Comparison of ENCODE assay signal across 31 cellular contexts in the genomic region with DNA sequence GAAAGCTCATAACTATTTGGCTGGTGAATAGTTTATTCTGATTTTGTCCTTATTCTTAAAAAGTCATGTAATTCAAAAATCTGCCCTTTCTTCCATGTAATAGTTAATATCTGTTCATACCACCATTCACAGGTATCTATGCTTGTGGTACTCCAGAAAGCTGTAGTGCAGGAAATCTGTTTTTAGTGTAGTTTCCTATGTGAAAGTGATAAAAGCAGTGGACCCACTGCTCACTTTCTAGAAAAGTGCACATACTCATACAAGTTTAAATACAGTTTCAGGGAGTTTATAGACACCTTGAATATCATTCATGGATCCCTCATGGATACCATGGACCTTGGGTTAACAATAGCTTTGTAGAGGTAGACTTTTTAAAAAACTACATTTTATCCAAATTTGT. TPM values are rescaled to one million over a fixed set of nuclear protein-coding genes. Genes with fewer than 3 reads are reported as not detected.
DNase-seq lines count a peak whose midpoint lies in the region; ATAC-seq, FAIRE-seq and TF ChIP-seq lines count a peak whose summit lies in the region.
"Had no signal": no experiment of that assay in that cellular context is flagged by ENCODE, and none has a peak within 500 bp of the region (broad histone marks: within the 10 kb centered on the region; RNA-seq: fewer than 3 reads in every experiment).

No MANE protein-coding gene starts in this region.

- H3K9me3 ChIP-seq in K562 (replicated peaks; ENCODE audit: control insufficient read depth, insufficient read depth, low read depth, low read length) = no peaks in the 10 kb centered on the region
- H3K9me3 ChIP-seq: BE2C, SK-N-SH, tibial artery, vagina had no signal

- H3K27ac Mint-ChIP-seq in activated T-helper 2 cell treated with anti-CD3 and anti-CD28 coated beads, Interferon-gamma antibody, Interleukin-2, Interleukin-4, amounts not matched to agents 10 μg/mL and 5 μg/mL and 100 μg/mL, durations not matched to agents 14 hours and 24 hours and 36 hours = no peak overlapping the region
- H3K27ac Mint-ChIP-seq: immature natural killer cell, nephron had no signal

- H3K9me1 ChIP-seq in K562 (ENCODE audit: control insufficient read depth, insufficient read depth, low read length) = no peaks in the 10 kb centered on the region

- no peak for TF ChIP-seq CTCF in K562 (IDR thresholded peaks at IDR 0.05 in 2 of 3, conservative IDR thresholded peaks at IDR 0.05 in 1 of 3; ENCODE audit: insufficient read depth in 2 of 3, low read depth in 1 of 3, low read length in 3 of 3)

- CTCF ChIA-PET in K562 (lab: Yijun Ruan, JAX; ENCODE audit: low intra/inter-chr PET ratio) = interaction anchor here (0.6 kb wide), 1 partner anchor 142 kb away, joined by 3 read pairs; no protein-coding TSS in a partner anchor

- TF ChIP-seq POLR2A in K562 (conservative IDR thresholded peaks at IDR 0.05) = no peak

- no peak overlapping the region for H3K9ac ChIP-seq in K562 (ENCODE audit: insufficient read depth in 1 of 2, low read depth in 2 of 2, low read length in 2 of 2)
- H3K9ac ChIP-seq: SK-N-SH had no signal

- H3K27me3 ChIP-seq in K562 (ENCODE audit: control insufficient read depth in 2 of 2, insufficient read depth in 2 of 2, low read length in 2 of 2) = peaks cover 0 to 3% of the 10 kb centered on the region in 2 experiments; a peak in 3 of 5 replicates
- H3K27me3 ChIP-seq: BE2C, tibial artery, vagina had no signal

- H2AFZ ChIP-seq in K562 (ENCODE audit: low read depth, low read length) = no peak overlapping the region

- no peaks in the 10 kb centered on the region for H4K20me1 ChIP-seq in K562 (replicated peaks; ENCODE audit: control insufficient read depth, insufficient read depth, low read length)

- no peak for FAIRE-seq in K562 (lab: Jason Lieb, UNC)
- FAIRE-seq: TTC549 had no signal

- no peaks in the 10 kb centered on the region for H3K79me2 ChIP-seq in K562 (ENCODE audit: control insufficient read depth, insufficient read depth, low read length)

- peak; percentile 65 for ATAC-seq in GM18498 (IDR thresholded peaks at IDR 0.05; ENCODE audit: unreplicated experiment)
- peak; percentile 64 for ATAC-seq in GM21515 (IDR thresholded peaks at IDR 0.05; ENCODE audit: unreplicated experiment)
- peak; percentile 47 for ATAC-seq in HG03108 (IDR thresholded peaks at IDR 0.05; ENCODE audit: unreplicated experiment)
- no peak for ATAC-seq in K562
- ATAC-seq: left colon, PC-3 had no signal

- H3K36me3 Mint-ChIP-seq in activated T-helper 2 cell treated with anti-CD3 and anti-CD28 coated beads, Interferon-gamma antibody, Interleukin-2, Interleukin-4, amounts not matched to agents 10 μg/mL and 5 μg/mL and 100 μg/mL, durations not matched to agents 14 hours and 24 hours and 36 hours (ENCODE audit: low read depth) = no peaks in the 10 kb centered on the region
- H3K36me3 Mint-ChIP-seq: CD8-positive, alpha-beta memory T cell had no signal

- no peak overlapping the region for H3K4me2 ChIP-seq in K562 (ENCODE audit: insufficient read depth, low read length)
- H3K4me2 ChIP-seq: SK-N-SH had no signal

- no TSS peak for BruUV-seq in K562 (replicated peaks; lab: Mats Ljungman, UMichigan)

- no peak overlapping the region for H3K4me3 ChIP-seq in K562
- H3K4me3 ChIP-seq: tibial artery, vagina had no signal

- no peaks in the 10 kb centered on the region for H3K27me3 Mint-ChIP-seq in activated T-helper 2 cell treated with anti-CD3 and anti-CD28 coated beads, Interferon-gamma antibody, Interleukin-2, Interleukin-4, amounts not matched to agents 10 μg/mL and 5 μg/mL and 100 μg/mL, durations not matched to agents 14 hours and 24 hours and 36 hours (ENCODE audit: low read depth)
- H3K27me3 Mint-ChIP-seq: CD8-positive, alpha-beta memory T cell had no signal

- no peaks in the 10 kb centered on the region for H3K36me3 ChIP-seq in K562 (ENCODE audit: control insufficient read depth, insufficient read depth, low read length)
- H3K36me3 ChIP-seq: BE2C, tibial artery, vagina had no signal

- POLR2A ChIA-PET in K562 (lab: Yijun Ruan, JAX) = no interaction called here

- DNase-seq in K562 (ENCODE audit: extremely low read depth in 1 of 4, low spot score in 3 of 4) (no peak), putamen (ENCODE audit: low spot score) (no peak), NCI-H345 (lab: John Stamatoyannopoulos, UW) (no peak)
- no peak for DNase-seq in activated T-helper 2 cell treated with anti-CD3 and anti-CD28 coated beads, Interferon-gamma antibody, Interleukin-2, Interleukin-4, amounts not matched to agents 10 μg/mL and 5 μg/mL and 100 μg/mL, durations not matched to agents 14 hours and 24 hours and 36 hours (ENCODE audit: low spot score)
- no peak for DNase-seq in activated naive CD4-positive, alpha-beta T cell treated with Interleukin-2 at 50 U/mL for 16 hours
- DNase-seq: activated CD4-positive, alpha-beta T cell treated with anti-CD3 and anti-CD28 coated beads, Interleukin-2, amount 50 U/mL, for 48 hours; activated CD4-positive, CD25-positive, alpha-beta regulatory T cell treated with anti-CD3 and anti-CD28 coated beads, Interleukin-2, amount 50 U/mL, for 72 hours; activated naive CD4-positive, alpha-beta T cell; activated T-cell treated with anti-CD3 and anti-CD28 coated beads, Interleukin-2, amount 50 U/mL, for 48 hours; BE2C; CD8-positive, alpha-beta memory T cell; cortex of kidney; EL; erythroblast; GOT3; immature natural killer cell; left colon; mammary epithelial cell; NCI-H1092 treated with DMSO at 0.1 percent for 48 hours; NCI-H187 treated with DMSO at 0.1 percent for 48 hours; NCI-H526 treated with DMSO at 0.1 percent for 48 hours; PC-3; SK-N-SH; stimulated activated CD4-positive, alpha-beta T cell treated with anti-CD3 and anti-CD28 coated beads, Interleukin-4, amount 100 ng/mL, for 4 hours; tibial artery had no signal

- in situ Hi-C loops in K562 (cut with MboI) = no loop called here

- H3K4me3 Mint-ChIP-seq in activated T-helper 2 cell treated with anti-CD3 and anti-CD28 coated beads, Interferon-gamma antibody, Interleukin-2, Interleukin-4, amounts not matched to agents 10 μg/mL and 5 μg/mL and 100 μg/mL, durations not matched to agents 14 hours and 24 hours and 36 hours (ENCODE audit: low read depth) = no peak overlapping the region
- H3K4me3 Mint-ChIP-seq: CD8-positive, alpha-beta memory T cell; immature natural killer cell; nephron had no signal

- TF ChIP-seq RAD21 in K562 (CRISPR knock-in tag; conservative IDR thresholded peaks at IDR 0.05 in 1 of 2, IDR thresholded peaks at IDR 0.05 in 1 of 2) = no peak

- no peaks in the 10 kb centered on the region for H3K9me3 Mint-ChIP-seq in activated T-helper 2 cell treated with anti-CD3 and anti-CD28 coated beads, Interferon-gamma antibody, Interleukin-2, Interleukin-4, amounts not matched to agents 10 μg/mL and 5 μg/mL and 100 μg/mL, durations not matched to agents 14 hours and 24 hours and 36 hours
- H3K9me3 Mint-ChIP-seq: CD8-positive, alpha-beta memory T cell; immature natural killer cell; nephron had no signal

- no peaks in the 10 kb centered on the region for H3K4me1 ChIP-seq in K562 (replicated peaks in 1 of 2; ENCODE audit: control insufficient read depth in 2 of 2, insufficient read depth in 2 of 2, low read length in 2 of 2)

- no peak for TF ChIP-seq EP300 in K562 (IDR thresholded peaks at IDR 0.05; ENCODE audit: low read length)

- H3K4me1 Mint-ChIP-seq in activated T-helper 2 cell treated with anti-CD3 and anti-CD28 coated beads, Interferon-gamma antibody, Interleukin-2, Interleukin-4, amounts not matched to agents 10 μg/mL and 5 μg/mL and 100 μg/mL, durations not matched to agents 14 hours and 24 hours and 36 hours (ENCODE audit: low read depth) = peaks cover 11% of the 10 kb centered on the region

- intact Hi-C loops in K562 (cut with micrococcal nuclease) = no loop called here
- intact Hi-C loops in activated T-helper 2 cell treated with anti-CD3 and anti-CD28 coated beads, Interferon-gamma antibody, Interleukin-2, Interleukin-4, amounts not matched to agents 10 μg/mL and 5 μg/mL and 100 μg/mL, durations not matched to agents 14 hours and 24 hours and 36 hours (cut with micrococcal nuclease) = no loop called here

- no peak overlapping the region for H3K27ac ChIP-seq in K562 (ENCODE audit: extremely low read depth, low read depth, low read length)
- H3K27ac ChIP-seq: tibial artery, vagina had no signal

TF ChIP-seq in K562, 482 proteins besides CTCF, POLR2A, EP300 and RAD21 (continues in another document):
- TF ChIP-seq, protein P1, sequence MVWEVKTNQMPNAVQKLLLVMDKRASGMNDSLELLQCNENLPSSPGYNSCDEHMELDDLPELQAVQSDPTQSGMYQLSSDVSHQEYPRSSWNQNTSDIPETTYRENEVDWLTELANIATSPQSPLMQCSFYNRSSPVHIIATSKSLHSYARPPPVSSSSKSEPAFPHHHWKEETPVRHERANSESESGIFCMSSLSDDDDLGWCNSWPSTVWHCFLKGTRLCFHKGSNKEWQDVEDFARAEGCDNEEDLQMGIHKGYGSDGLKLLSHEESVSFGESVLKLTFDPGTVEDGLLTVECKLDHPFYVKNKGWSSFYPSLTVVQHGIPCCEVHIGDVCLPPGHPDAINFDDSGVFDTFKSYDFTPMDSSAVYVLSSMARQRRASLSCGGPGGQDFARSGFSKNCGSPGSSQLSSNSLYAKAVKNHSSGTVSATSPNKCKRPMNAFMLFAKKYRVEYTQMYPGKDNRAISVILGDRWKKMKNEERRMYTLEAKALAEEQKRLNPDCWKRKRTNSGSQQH (CRISPR knock-in tag; IDR thresholded peaks at IDR 0.05) = no peak

RNA-seq across cellular contexts. Expression of a gene that starts 20.2 kb away (rescaled TPM):
- 2.8 and 5.5 TPM in 2 replicates for total RNA-seq in K562 (2011; cell fraction: chromatin; rRNA removed; ENCODE audit: low replicate concordance)
- total RNA-seq in K562 (2011; cell fraction: nucleolus; rRNA removed) = 2.5 and 2.6 TPM in 2 replicates
- 4.8 and 8.5 TPM in 2 replicates for total RNA-seq in K562 (2011; cell fraction: nucleoplasm; rRNA removed)
- 2.9 and 5.8 TPM in 2 replicates for total RNA-seq in K562 (2014; rRNA removed)
- 0.91 and 1.3 TPM in 2 replicates for total RNA-seq in K562 (2014; rRNA removed; fragmentation: Illumina TruSeq; extraction: Trizol)
- 0.65 and 0.98 TPM in 2 replicates for total RNA-seq in K562 (2015; rRNA removed; fragmentation: Illumina TruSeq; extraction: Trizol)
- total RNA-seq in K562 (2021) = 1.8 and 3.1 TPM in 2 replicates
- polyA plus RNA-seq in K562 (2011; rRNA removed) = 1.0 and 2.5 TPM in 2 replicates
- 0.56 and 1.2 TPM in 2 replicates for polyA plus RNA-seq in K562 (2011; cell fraction: cytosol; rRNA removed)
- 1.4 and 3.8 TPM in 2 replicates for polyA plus RNA-seq in K562 (2011; cell fraction: nucleus; rRNA removed)
- 0.91 and 1.1 TPM in 2 replicates for polyA plus RNA-seq in K562 (2012)
- 0.71 and 0.92 TPM in 2 replicates for polyA plus RNA-seq in K562 (2014; fragmentation: Illumina TruSeq; extraction: Trizol)
- under 1 TPM; 0.14 to 0.21 TPM for polyA plus RNA-seq in K562 (2014; fragmentation: Nextera tagmentation; extraction: Ambion mirVana)
- 1.9 and 3.4 TPM in 2 replicates for polyA plus RNA-seq in K562 (2014; rRNA removed)
- polyA minus RNA-seq in K562 (2011; rRNA and poly(A)+ RNA removed) = 2.6 and 4.6 TPM in 2 replicates
- polyA minus RNA-seq in K562 (2011; cell fraction: cytosol; rRNA and poly(A)+ RNA removed) = 1.3 TPM in 1 of 2 replicates, not detected in the other
- 9.2 and 13.7 TPM in 2 replicates for polyA minus RNA-seq in K562 (2011; cell fraction: nucleus; rRNA and poly(A)+ RNA removed)
- total RNA-seq in activated T-helper 2 cell treated with anti-CD3 and anti-CD28 coated beads, Interferon-gamma antibody, Interleukin-2, Interleukin-4, amounts not matched to agents 10 μg/mL and 5 μg/mL and 100 μg/mL, durations not matched to agents 14 hours and 24 hours and 36 hours = 20.6 and 21.4 TPM in 2 replicates
